ENCODE assay signal across 8 cellular contexts in genomic region chr1:31789259-31790065, GRCh38. TPM values are rescaled to one million over a fixed set of nuclear protein-coding genes. Genes with fewer than 3 reads are reported as not detected.
DNase-seq lines count a peak whose midpoint lies in the region; ATAC-seq and TF ChIP-seq lines count a peak whose summit lies in the region.

No MANE protein-coding gene starts in this region.

- H3K36me3 Mint-ChIP-seq in T-helper 17 cell (ENCODE audit: low read depth), result no peaks in the 10 kb centered on the region

- H3K9ac ChIP-seq in DND-41 (ENCODE audit: low read depth, low read length), result peak overlapping the region; percentile 51; the same call in 1 of the 2 replicates

- intact Hi-C loops in right cardiac atrium (cut with DNase I), result loop anchor here (2.0 to 10.0 kb wide), 6 partner anchors 75 to 225 kb away; no protein-coding TSS in a partner anchor
- intact Hi-C loops in psoas muscle (cut with DNase I), result loop anchor here (1.0 to 10.0 kb wide), 7 partner anchors 27 to 227 kb away; no protein-coding TSS in a partner anchor

- peaks cover 21% of the 10 kb centered on the region for H3K4me1 Mint-ChIP-seq in T-helper 17 cell

- H3K4me1 ChIP-seq in DND-41 (ENCODE audit: insufficient read depth, low read length), result peaks cover 19% of the 10 kb centered on the region
- no peaks in the 10 kb centered on the region for H3K4me1 ChIP-seq in right cardiac atrium (ENCODE audit: control insufficient read depth, insufficient read depth, low read length)
- H3K4me1 ChIP-seq in psoas muscle, result peaks cover 4% of the 10 kb centered on the region

- H3K27ac ChIP-seq in DND-41 (ENCODE audit: low read length) (peak overlapping the region; percentile 4; the same call in 1 of the 2 replicates), angular gyrus (ENCODE audit: low read depth, low read length) (peak overlapping the region; percentile 97), right cardiac atrium (ENCODE audit: low read length) (no peak overlapping the region), psoas muscle (no peak overlapping the region)

- peak; percentile 97 for TF ChIP-seq CTCF in DND-41 (IDR thresholded peaks at IDR 0.05; ENCODE audit: borderline replicate concordance, extremely low read depth, low read length, poor library complexity, severe bottlenecking)
- TF ChIP-seq CTCF in psoas muscle (IDR thresholded peaks at IDR 0.05), result peak; percentile 78

- H3K9me3 ChIP-seq in DND-41 (ENCODE audit: insufficient read depth, low read length, severe bottlenecking), result no peaks in the 10 kb centered on the region
- no peaks in the 10 kb centered on the region for H3K9me3 ChIP-seq in T-helper 17 cell (ENCODE audit: control insufficient read depth, low read length, poor library complexity, severe bottlenecking)
- H3K9me3 ChIP-seq in right cardiac atrium (ENCODE audit: control insufficient read depth, low read length), result no peaks in the 10 kb centered on the region
- no peaks in the 10 kb centered on the region for H3K9me3 ChIP-seq in psoas muscle

- peak overlapping the region; percentile 99 for H3K4me2 ChIP-seq in DND-41 (ENCODE audit: insufficient read depth, low read length)

- no peaks in the 10 kb centered on the region for H4K20me1 ChIP-seq in DND-41 (ENCODE audit: insufficient read depth, low read length)

- 14% methylated on average over 26 of the region's 26 CpGs for WGBS in right cardiac atrium
- 8 to 17% (median 12%) methylated on average over 21 to 26 of the region's 26 CpGs for WGBS in psoas muscle, 3 donors

- peak; percentile 94 for DNase-seq in DND-41
- peak; percentile 34 for DNase-seq in NCI-H1436 treated with DMSO at 0.1 percent for 48 hours (lab: John Stamatoyannopoulos, UW)
- peak; percentile 86 to 99 (median 90) for DNase-seq in T-helper 17 cell
- DNase-seq in right cardiac atrium, result peak; percentile 95 to 99 (median 99)
- DNase-seq in psoas muscle, result peak; percentile 95 to 97
- DNase-seq in ureter (ENCODE audit: low spot score), result peak; percentile 97

- H3K27ac Mint-ChIP-seq in T-helper 17 cell, result peak overlapping the region; percentile 92

- ATAC-seq in DND-41 (ENCODE audit: insufficient read depth, low read depth) (peak; percentile 83), HG02588 (IDR thresholded peaks at IDR 0.05; ENCODE audit: unreplicated experiment) (peak; percentile 53), T-helper 17 cell (peak; percentile 81), right cardiac atrium (peak; percentile 89 to 90), psoas muscle (peak; percentile 91 to 96 (median 94))

- H3K27me3 Mint-ChIP-seq in T-helper 17 cell, result peaks cover 4% of the 10 kb centered on the region

- peak overlapping the region; percentile 36 to 70; a peak in 3 of 4 replicates for H3K4me3 ChIP-seq in DND-41 (ENCODE audit: low read depth in 1 of 2, low read length in 2 of 2)
- H3K4me3 ChIP-seq in right cardiac atrium (ENCODE audit: low read length), result peak overlapping the region; percentile 60
- peak overlapping the region; percentile 78 for H3K4me3 ChIP-seq in psoas muscle

- H3K27me3 ChIP-seq in DND-41 (ENCODE audit: insufficient read depth, low read length, poor library complexity), result no peaks in the 10 kb centered on the region
- H3K27me3 ChIP-seq in right cardiac atrium (ENCODE audit: control insufficient read depth, insufficient read depth), result no peaks in the 10 kb centered on the region
- H3K27me3 ChIP-seq in psoas muscle (ENCODE audit: insufficient read depth in 3 of 3, low read length in 2 of 3), result no peaks in the 10 kb centered on the region

- H3K79me2 ChIP-seq in DND-41 (ENCODE audit: insufficient read depth, low read length), result no peaks in the 10 kb centered on the region

- peak overlapping the region; percentile 73 for H2AFZ ChIP-seq in DND-41 (ENCODE audit: low read depth, low read length)

- no peaks in the 10 kb centered on the region for H3K36me3 ChIP-seq in DND-41 (ENCODE audit: insufficient read depth, low read length)
- no peaks in the 10 kb centered on the region for H3K36me3 ChIP-seq in psoas muscle (ENCODE audit: insufficient read depth in 1 of 2, low read depth in 1 of 2)

- H3K4me3 Mint-ChIP-seq in T-helper 17 cell, result peak overlapping the region; percentile 92

RNA-seq across cellular contexts. Expression of gene ADGRB2, which starts 25.3 kb away (rescaled TPM):
- total RNA-seq in T-helper 17 cell (1 to 10 TPM; 1.0 to 1.4 TPM), right cardiac atrium (10 to 100 TPM; 11.8 to 14.8 (median 13.1) TPM), psoas muscle (1 to 10 TPM in 3 of 4 donors, under 1 TPM in 1; 0.61 to 1.8 (median 1.2) TPM), ureter (7.5 TPM)
- polyA plus RNA-seq in right cardiac atrium (18.2 TPM), psoas muscle (under 1 TPM; 0.44 to 0.73 (median 0.65) TPM)

RNA-seq across cellular contexts. Expression of gene SPOCD1, which starts 26.4 kb away (rescaled TPM):
- 1 to 10 TPM in 1 of 2 donors, under 1 TPM in 1; 0.30 to 7.5 TPM for total RNA-seq in T-helper 17 cell
- total RNA-seq in right cardiac atrium, result under 1 TPM in 3 of 4 donors, not detected in 1; 0.15 to 0.25 (median 0.17) TPM
- 0.09 TPM for polyA plus RNA-seq in right cardiac atrium
- under 1 TPM in 2 of 4 donors, not detected in 2; 0.15 to 0.32 TPM for total RNA-seq in psoas muscle
- 1 to 10 TPM in 1 of 3 donors, under 1 TPM in 2; 0.05 to 2.5 (median 0.08) TPM for polyA plus RNA-seq in psoas muscle
- total RNA-seq in ureter, result 39.8 TPM

Comparison
In these comparisons a context has a peak if more than half of its experiments do, and no peak if none do; other contexts are left out.
1. DNase-seq: peak in every context shown above with its lines; median percentile 99 in right cardiac atrium; 97 in ureter; 96 in psoas muscle; 94 in DND-41; 90 in T-helper 17 cell; 34 in NCI-H1436 treated with DMSO at 0.1 percent for 48 hours.
2. H3K27ac ChIP-seq: peak in DND-41 (single experiment) and angular gyrus (single experiment); none in right cardiac atrium (single experiment) and psoas muscle (single experiment).
3. Peak in every context shown above with its lines, with median percentiles within 50 percentile points of each other: ATAC-seq and H3K4me3 ChIP-seq.